11 cellular contexts compared by ENCODE assay signal in the genomic region with DNA sequence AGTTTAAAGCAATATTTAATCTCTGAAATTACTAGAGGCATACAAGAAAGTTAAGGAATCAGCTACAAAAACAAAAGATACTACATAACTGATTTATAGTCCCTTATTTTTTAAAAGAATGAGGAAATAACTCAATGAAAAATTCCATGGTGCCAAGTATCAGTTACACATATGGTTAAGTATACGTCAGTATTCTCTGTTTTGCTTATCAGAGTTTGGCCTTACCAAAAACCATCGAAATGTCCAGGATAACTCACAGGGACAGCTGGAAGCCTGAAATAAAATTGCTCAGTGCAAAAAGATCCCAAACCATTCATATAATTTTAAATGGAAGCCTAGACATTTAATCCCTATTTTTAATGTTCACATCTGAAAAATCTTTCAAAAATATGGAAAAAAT. TPM values are rescaled to one million over a fixed set of nuclear protein-coding genes. Genes with fewer than 3 reads are reported as not detected.
DNase-seq lines count a peak whose midpoint lies in the region; ATAC-seq and TF ChIP-seq lines count a peak whose summit lies in the region.
"Had no signal": no experiment of that assay in that cellular context is flagged by ENCODE, and none has a peak within 500 bp of the region (broad histone marks: within the 10 kb centered on the region; RNA-seq: fewer than 3 reads in every experiment).

No MANE protein-coding gene starts in this region.

- H3K4me1 ChIP-seq in right atrium auricular region (peaks cover 0 to 25% of the 10 kb centered on the region in 2 donors), body of pancreas (peaks cover 30% of the 10 kb centered on the region)

- H3K36me3 ChIP-seq in right atrium auricular region, result peaks cover 17% of the 10 kb centered on the region
- H3K36me3 ChIP-seq in body of pancreas (replicated peaks in 1 of 2; ENCODE audit: insufficient read depth in 1 of 2, low read depth in 2 of 2), result peaks cover 0 to 7% of the 10 kb centered on the region in 2 donors

- no peak for TF ChIP-seq POLR2A in body of pancreas (IDR thresholded peaks at IDR 0.05)

- TF ChIP-seq CTCF in right atrium auricular region (IDR thresholded peaks at IDR 0.05) (no peak), cardiac fibroblast (IDR thresholded peaks at IDR 0.05; ENCODE audit: low read depth, low read length) (no peak), omental fat pad (IDR thresholded peaks at IDR 0.05) (no peak), body of pancreas (IDR thresholded peaks at IDR 0.05) (no peak)

- H3K9me3 ChIP-seq in right atrium auricular region (no peaks in the 10 kb centered on the region), body of pancreas (no peaks in the 10 kb centered on the region)

- 22 to 29% methylated on average over 2 of the region's 2 CpGs for WGBS in body of pancreas, 2 donors

- intact Hi-C loops in left ventricle myocardium superior (cut with micrococcal nuclease) (no loop called here), body of pancreas (cut with DNase I) (no loop called here)

- DNase-seq in right atrium auricular region (ENCODE audit: low spot score), result no peak
- DNase-seq in left ventricle myocardium superior, result no peak
- DNase-seq in cardiac fibroblast (ENCODE audit: low read depth in 2 of 2), result peak; percentile 18 to 47
- peak; percentile 82 for DNase-seq in myocyte (ENCODE audit: low read depth)
- DNase-seq in mucosa of gallbladder (ENCODE audit: low spot score), result no peak
- no peak for DNase-seq in omental fat pad (ENCODE audit: low spot score)
- DNase-seq in body of pancreas, result no peak
- DNase-seq: activated CD4-positive, alpha-beta T cell treated with anti-CD3 and anti-CD28 coated beads, Interleukin-2, amount 50 U/mL, for 48 hours; natural killer cell; stimulated activated naive CD4-positive, alpha-beta T cell treated with Interleukin-2 at 50 U/mL for 16 hours had no signal

- H3K27ac ChIP-seq in right atrium auricular region, result peak overlapping the region; percentile 99
- H3K27ac ChIP-seq in body of pancreas, result peak overlapping the region in 2 of 4 donors; percentile 22 to 53

- H3K4me3 ChIP-seq in right atrium auricular region (peak overlapping the region; percentile 1 to 33), cardiac fibroblast (replicated peaks in 1 of 2; ENCODE audit: low read depth in 2 of 2, low read length in 2 of 2) (no peak overlapping the region), body of pancreas (no peak overlapping the region)

- H3K27me3 ChIP-seq in right atrium auricular region (no peaks in the 10 kb centered on the region), body of pancreas (no peaks in the 10 kb centered on the region)

- ATAC-seq in left ventricle myocardium superior, result no peak
- ATAC-seq in omental fat pad (ENCODE audit: low FRiP score), result no peak
- ATAC-seq in GM21528 (IDR thresholded peaks at IDR 0.05; ENCODE audit: low FRiP score, unreplicated experiment), result no peak
- ATAC-seq in body of pancreas, result no peak
- ATAC-seq: natural killer cell had no signal

RNA-seq across cellular contexts. Expression of gene CFL2, which starts 3.6 kb away (rescaled TPM):
- total RNA-seq in right atrium auricular region (100 to 1,000 TPM; 261 to 441 TPM), left ventricle myocardium superior (414 TPM), myocyte (623 and 628 TPM in 2 replicates), mucosa of gallbladder (64.3 TPM), omental fat pad (10 to 100 TPM; 35.3 to 69.4 (median 67.4) TPM), body of pancreas (10 to 100 TPM; 10.9 to 32.3 TPM)
- polyA plus RNA-seq in myocyte (2012), result 153 TPM

Comparison
In these comparisons a context has a peak if more than half of its experiments do, and no peak if none do; other contexts are left out.
1. DNase-seq: peak in cardiac fibroblast (2 of 2) and myocyte (single experiment); none in right atrium auricular region (single experiment), left ventricle myocardium superior (single experiment), mucosa of gallbladder (single experiment), omental fat pad (single experiment) and body of pancreas (0 of 4).
2. H3K4me3 ChIP-seq: peak in right atrium auricular region (2 of 2); none in cardiac fibroblast (0 of 2) and body of pancreas (0 of 2).